2 cellular contexts compared by ENCODE assay signal in the genomic region with DNA sequence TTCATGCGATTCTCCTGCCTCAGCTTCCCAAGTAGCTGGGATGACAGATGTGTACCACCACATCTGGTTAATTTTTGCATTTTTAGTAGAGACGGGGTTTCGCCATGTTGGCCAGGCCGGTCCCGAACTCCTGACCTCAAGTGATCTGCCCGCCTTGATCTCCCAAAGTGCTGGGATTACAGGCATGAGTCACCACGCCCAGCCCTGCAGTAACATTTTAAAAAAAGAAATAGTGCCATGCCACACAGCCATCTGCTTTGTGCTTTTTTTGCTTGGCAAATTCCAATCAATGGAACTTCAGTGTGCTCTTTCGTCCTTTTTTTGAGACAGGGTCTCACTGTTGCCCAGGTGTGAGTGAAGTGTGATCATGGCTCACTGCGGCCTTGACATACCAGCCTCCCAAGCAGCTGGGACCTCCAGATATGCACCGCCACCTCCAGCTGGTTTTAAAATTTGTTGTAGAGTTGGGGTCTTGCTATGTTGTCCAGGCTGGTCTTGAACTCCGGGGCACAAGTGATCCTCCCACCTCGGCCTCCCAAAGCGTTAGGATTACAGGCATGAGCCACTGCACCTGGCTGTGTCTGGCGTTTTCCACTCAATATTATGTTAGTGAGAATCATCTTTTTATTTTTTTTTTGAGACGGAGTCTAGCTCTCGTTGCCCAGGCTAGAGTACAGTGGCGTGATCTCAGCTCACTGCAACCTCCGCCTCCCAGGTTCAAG.
TF ChIP-seq lines count a peak whose summit lies in the region.

No MANE protein-coding gene starts in this region.

TF ChIP-seq in IMR-90, 13 proteins besides CTCF, POLR2A, EP300 and RAD21:
- TF ChIP-seq, protein P1, sequence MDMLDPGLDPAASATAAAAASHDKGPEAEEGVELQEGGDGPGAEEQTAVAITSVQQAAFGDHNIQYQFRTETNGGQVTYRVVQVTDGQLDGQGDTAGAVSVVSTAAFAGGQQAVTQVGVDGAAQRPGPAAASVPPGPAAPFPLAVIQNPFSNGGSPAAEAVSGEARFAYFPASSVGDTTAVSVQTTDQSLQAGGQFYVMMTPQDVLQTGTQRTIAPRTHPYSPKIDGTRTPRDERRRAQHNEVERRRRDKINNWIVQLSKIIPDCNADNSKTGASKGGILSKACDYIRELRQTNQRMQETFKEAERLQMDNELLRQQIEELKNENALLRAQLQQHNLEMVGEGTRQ (IDR thresholded peaks at IDR 0.05; ENCODE audit: low read depth, low read length), result no peak
- TF ChIP-seq RFX5 (IDR thresholded peaks at IDR 0.05; ENCODE audit: low read depth, low read length) (no peak), NFE2L2 (IDR thresholded peaks at IDR 0.05; ENCODE audit: low read depth, low read length) (no peak), MAZ (IDR thresholded peaks at IDR 0.05; ENCODE audit: borderline replicate concordance, low read depth, low read length) (no peak), MAFK (IDR thresholded peaks at IDR 0.05; ENCODE audit: low read depth, low read length) (no peak), FOS (IDR thresholded peaks at IDR 0.05; ENCODE audit: low read depth, low read length) (no peak), RCOR1 (IDR thresholded peaks at IDR 0.05; ENCODE audit: insufficient replicate concordance, low read length) (no peak), BHLHE40 (IDR thresholded peaks at IDR 0.05; ENCODE audit: low read depth, low read length) (no peak), CHD1 (IDR thresholded peaks at IDR 0.05; ENCODE audit: low read depth, low read length) (no peak), CEBPB (IDR thresholded peaks at IDR 0.05; ENCODE audit: low read depth, low read length) (no peak), MXI1 (IDR thresholded peaks at IDR 0.05; ENCODE audit: borderline replicate concordance, low read depth, low read length) (no peak), SMC3 (IDR thresholded peaks at IDR 0.05; ENCODE audit: low read depth, low read length) (no peak)
- TF ChIP-seq, protein P2, sequence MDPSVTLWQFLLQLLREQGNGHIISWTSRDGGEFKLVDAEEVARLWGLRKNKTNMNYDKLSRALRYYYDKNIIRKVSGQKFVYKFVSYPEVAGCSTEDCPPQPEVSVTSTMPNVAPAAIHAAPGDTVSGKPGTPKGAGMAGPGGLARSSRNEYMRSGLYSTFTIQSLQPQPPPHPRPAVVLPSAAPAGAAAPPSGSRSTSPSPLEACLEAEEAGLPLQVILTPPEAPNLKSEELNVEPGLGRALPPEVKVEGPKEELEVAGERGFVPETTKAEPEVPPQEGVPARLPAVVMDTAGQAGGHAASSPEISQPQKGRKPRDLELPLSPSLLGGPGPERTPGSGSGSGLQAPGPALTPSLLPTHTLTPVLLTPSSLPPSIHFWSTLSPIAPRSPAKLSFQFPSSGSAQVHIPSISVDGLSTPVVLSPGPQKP (IDR thresholded peaks at IDR 0.05; ENCODE audit: borderline replicate concordance, low read depth, low read length), result no peak

TF ChIP-seq in WTC11, 78 proteins besides CTCF, POLR2A, EP300 and RAD21:
- TF ChIP-seq GTF2I (CRISPR knock-in tag; conservative IDR thresholded peaks at IDR 0.05) (peak; percentile 88), ZNF121 (CRISPR knock-in tag; IDR thresholded peaks at IDR 0.05) (peak; percentile 94)
- TF ChIP-seq, protein P3, sequence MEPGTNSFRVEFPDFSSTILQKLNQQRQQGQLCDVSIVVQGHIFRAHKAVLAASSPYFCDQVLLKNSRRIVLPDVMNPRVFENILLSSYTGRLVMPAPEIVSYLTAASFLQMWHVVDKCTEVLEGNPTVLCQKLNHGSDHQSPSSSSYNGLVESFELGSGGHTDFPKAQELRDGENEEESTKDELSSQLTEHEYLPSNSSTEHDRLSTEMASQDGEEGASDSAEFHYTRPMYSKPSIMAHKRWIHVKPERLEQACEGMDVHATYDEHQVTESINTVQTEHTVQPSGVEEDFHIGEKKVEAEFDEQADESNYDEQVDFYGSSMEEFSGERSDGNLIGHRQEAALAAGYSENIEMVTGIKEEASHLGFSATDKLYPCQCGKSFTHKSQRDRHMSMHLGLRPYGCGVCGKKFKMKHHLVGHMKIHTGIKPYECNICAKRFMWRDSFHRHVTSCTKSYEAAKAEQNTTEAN (CRISPR knock-in tag; IDR thresholded peaks at IDR 0.05), result no peak
TF ChIP-seq in WTC11: peak in this region for 2.
